8 cellular contexts compared by ENCODE assay signal in the genomic region with DNA sequence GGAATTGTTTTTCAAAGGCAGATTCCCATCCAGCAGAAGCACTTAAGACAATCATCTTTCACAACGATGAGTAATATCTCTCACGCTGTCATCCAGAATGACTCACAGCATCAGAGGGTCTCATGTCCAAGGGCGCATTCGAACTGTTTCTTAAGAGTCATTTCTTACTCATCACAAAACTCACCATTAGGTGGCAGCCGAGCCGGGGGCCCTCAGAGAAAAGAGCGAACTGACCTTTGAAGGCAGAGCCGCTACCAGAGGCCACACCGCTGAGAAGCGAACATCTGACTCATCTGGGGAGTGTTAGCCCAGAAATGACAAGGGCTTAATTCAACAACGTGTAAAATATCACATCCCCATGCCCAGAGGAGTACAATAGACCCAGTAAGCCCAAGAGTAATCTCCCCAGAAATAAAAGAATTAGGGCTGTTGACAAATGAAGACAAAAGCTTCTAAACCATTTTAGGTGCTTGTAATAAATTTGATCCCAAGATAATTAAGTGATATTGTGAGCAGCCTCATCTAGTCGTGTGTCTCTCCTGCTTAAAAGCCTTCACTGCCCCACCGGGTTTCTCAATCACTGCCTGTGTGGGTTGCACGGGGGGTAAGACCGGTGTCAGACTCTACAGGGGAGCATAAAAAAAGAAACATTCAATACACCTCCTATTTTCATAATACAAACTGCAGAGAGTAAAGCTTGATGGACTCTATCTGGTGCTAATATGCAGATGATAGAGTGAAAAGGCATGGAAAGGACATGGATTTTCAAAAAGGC.
A peak's percentile ranks its signal among the peaks of the same experiment; 100 is the strongest.
DNase-seq lines count a peak whose midpoint lies in the region; ATAC-seq and TF ChIP-seq lines count a peak whose summit lies in the region.

No MANE protein-coding gene starts in this region.

- no peak for TF ChIP-seq POLR2A in GM18505 (IDR thresholded peaks at IDR 0.05; ENCODE audit: borderline replicate concordance, extremely low read depth, insufficient read depth, insufficient read length)
- no peak for TF ChIP-seq POLR2A in stomach (IDR thresholded peaks at IDR 0.05)

- H3K4me2 ChIP-seq in neural cell (ENCODE audit: low read length) = no peak overlapping the region

- H3K79me2 ChIP-seq in neural cell (replicated peaks; ENCODE audit: insufficient read depth, low read length) = no peaks in the 10 kb centered on the region

- no peak overlapping the region for H2AFZ ChIP-seq in neural cell (ENCODE audit: low read depth, low read length)

- peak; percentile 17 for TF ChIP-seq RAD21 in neural cell (conservative IDR thresholded peaks at IDR 0.05)

- TF ChIP-seq CTCF in neural cell (IDR thresholded peaks at IDR 0.05; ENCODE audit: poor library complexity, severe bottlenecking) (peak; percentile 35), stomach (IDR thresholded peaks at IDR 0.05) (peak in 2 of 7 experiments; percentile 20 to 34)

- TF ChIP-seq EP300 in neural cell (conservative IDR thresholded peaks at IDR 0.05; ENCODE audit: poor library complexity, severe bottlenecking) = no peak
- no peak for TF ChIP-seq EP300 in stomach (IDR thresholded peaks at IDR 0.05)

- intact Hi-C loops in stomach (cut with DNase I; ENCODE audit: low total_unique reads) = no loop called here

- H3K9ac ChIP-seq in neural cell (ENCODE audit: low read length) = no peak overlapping the region

- no peaks in the 10 kb centered on the region for H3K27me3 ChIP-seq in neural cell (ENCODE audit: insufficient read depth, low read depth, low read length)
- no peaks in the 10 kb centered on the region for H3K27me3 ChIP-seq in stomach

- no peak overlapping the region for H3K27ac ChIP-seq in neural cell (ENCODE audit: low read length)
- H3K27ac ChIP-seq in stomach = peak overlapping the region in 4 of 5 donors; percentile 63 to 78 (median 70)

- DNase-seq in NK-92 (lab: John Stamatoyannopoulos, UW; ENCODE audit: unreplicated experiment) (peak; percentile 12), activated T-cell treated with anti-CD3 and anti-CD28 coated beads for 4 hours (peak; percentile 42), fibroblast of gingiva (ENCODE audit: low read depth) (peak; percentile 94), stomach (peak; percentile 62)
- no peak for DNase-seq in central memory CD4-positive, alpha-beta T cell

- H3K36me3 ChIP-seq in neural cell (ENCODE audit: insufficient read depth, low read length) (no peaks in the 10 kb centered on the region), stomach (no peaks in the 10 kb centered on the region)

- peaks cover 0 to 23% (median 18%) of the 10 kb centered on the region in 4 donors for H3K4me1 ChIP-seq in stomach

- WGBS in stomach, 5 donors = 27 to 40% (median 35%) methylated on average over 15 of the region's 15 CpGs

- H3K9me3 ChIP-seq in neural cell (ENCODE audit: low read length) (no peaks in the 10 kb centered on the region), stomach (no peaks in the 10 kb centered on the region)

- no peaks in the 10 kb centered on the region for H3K9me2 ChIP-seq in neural cell (ENCODE audit: insufficient read depth, low read length)

- no peak overlapping the region for H3K4me3 ChIP-seq in neural cell (ENCODE audit: low read length)
- H3K4me3 ChIP-seq in stomach = no peak overlapping the region

- H4K20me1 ChIP-seq in neural cell (ENCODE audit: insufficient read depth) = no peaks in the 10 kb centered on the region

- no peaks in the 10 kb centered on the region for H3F3A ChIP-seq in neural cell (ENCODE audit: insufficient read depth, low read length, poor library complexity, severe bottlenecking)

- ATAC-seq in GM18505 (IDR thresholded peaks at IDR 0.05; ENCODE audit: unreplicated experiment) (peak; percentile 95), HG02642 (IDR thresholded peaks at IDR 0.05; ENCODE audit: poor library complexity, unreplicated experiment) (peak; percentile 93)

TF ChIP-seq in neural cell, 6 proteins besides CTCF, POLR2A, EP300 and RAD21:
- TF ChIP-seq MXI1 (conservative IDR thresholded peaks at IDR 0.05; ENCODE audit: poor library complexity, severe bottlenecking) (no peak), SMC3 (conservative IDR thresholded peaks at IDR 0.05; ENCODE audit: poor library complexity) (no peak), TAF1 (IDR thresholded peaks at IDR 0.05; ENCODE audit: low read depth) (no peak), POLR2AphosphoS5 (IDR thresholded peaks at IDR 0.05) (no peak), EZH2 (IDR thresholded peaks at IDR 0.05; ENCODE audit: borderline replicate concordance, insufficient read depth, low read length, poor library complexity, severe bottlenecking) (no peak)
- TF ChIP-seq, protein P1, sequence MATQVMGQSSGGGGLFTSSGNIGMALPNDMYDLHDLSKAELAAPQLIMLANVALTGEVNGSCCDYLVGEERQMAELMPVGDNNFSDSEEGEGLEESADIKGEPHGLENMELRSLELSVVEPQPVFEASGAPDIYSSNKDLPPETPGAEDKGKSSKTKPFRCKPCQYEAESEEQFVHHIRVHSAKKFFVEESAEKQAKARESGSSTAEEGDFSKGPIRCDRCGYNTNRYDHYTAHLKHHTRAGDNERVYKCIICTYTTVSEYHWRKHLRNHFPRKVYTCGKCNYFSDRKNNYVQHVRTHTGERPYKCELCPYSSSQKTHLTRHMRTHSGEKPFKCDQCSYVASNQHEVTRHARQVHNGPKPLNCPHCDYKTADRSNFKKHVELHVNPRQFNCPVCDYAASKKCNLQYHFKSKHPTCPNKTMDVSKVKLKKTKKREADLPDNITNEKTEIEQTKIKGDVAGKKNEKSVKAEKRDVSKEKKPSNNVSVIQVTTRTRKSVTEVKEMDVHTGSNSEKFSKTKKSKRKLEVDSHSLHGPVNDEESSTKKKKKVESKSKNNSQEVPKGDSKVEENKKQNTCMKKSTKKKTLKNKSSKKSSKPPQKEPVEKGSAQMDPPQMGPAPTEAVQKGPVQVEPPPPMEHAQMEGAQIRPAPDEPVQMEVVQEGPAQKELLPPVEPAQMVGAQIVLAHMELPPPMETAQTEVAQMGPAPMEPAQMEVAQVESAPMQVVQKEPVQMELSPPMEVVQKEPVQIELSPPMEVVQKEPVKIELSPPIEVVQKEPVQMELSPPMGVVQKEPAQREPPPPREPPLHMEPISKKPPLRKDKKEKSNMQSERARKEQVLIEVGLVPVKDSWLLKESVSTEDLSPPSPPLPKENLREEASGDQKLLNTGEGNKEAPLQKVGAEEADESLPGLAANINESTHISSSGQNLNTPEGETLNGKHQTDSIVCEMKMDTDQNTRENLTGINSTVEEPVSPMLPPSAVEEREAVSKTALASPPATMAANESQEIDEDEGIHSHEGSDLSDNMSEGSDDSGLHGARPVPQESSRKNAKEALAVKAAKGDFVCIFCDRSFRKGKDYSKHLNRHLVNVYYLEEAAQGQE (IDR thresholded peaks at IDR 0.05; ENCODE audit: borderline replicate concordance) = no peak
